ENCODE assay signal across 12 cellular contexts in genomic region chr5:134450374-134450773, GRCh38.
"Had no signal": no experiment of that assay in that cellular context is flagged by ENCODE, and none has a peak within 500 bp of the region (broad histone marks: within the 10 kb centered on the region; RNA-seq: fewer than 3 reads in every experiment).

No MANE protein-coding gene starts in this region.

- FAIRE-seq: TTC549 had no signal

- H3K27me3 Mint-ChIP-seq: activated B cell treated with CpG ODN at 0.5 μM for 24 hours; activated naive CD8-positive, alpha-beta T cell had no signal

- H3K36me3 Mint-ChIP-seq: activated naive CD8-positive, alpha-beta T cell; brain had no signal

- H3K4me3 Mint-ChIP-seq: activated B cell treated with CpG ODN at 0.5 μM for 24 hours; activated CD4-positive, alpha-beta T cell treated with anti-CD3 and anti-CD28 coated beads, Interleukin-2, amount 10 ng/mL, durations not matched to agents 7 days and 5 days; activated naive CD8-positive, alpha-beta T cell; brain had no signal

- H3K4me1 Mint-ChIP-seq: activated CD4-positive, alpha-beta T cell treated with anti-CD3 and anti-CD28 coated beads, Interleukin-2, amount 10 ng/mL, durations not matched to agents 7 days and 5 days had no signal

- DNase-seq: activated B cell treated with CpG ODN at 0.5 μM for 24 hours; activated CD4-positive, alpha-beta T cell treated with anti-CD3 and anti-CD28 coated beads, Interleukin-2, amount 10 ng/mL, durations not matched to agents 7 days and 5 days; activated T-cell treated with anti-CD3 and anti-CD28 coated beads, Interleukin-2, amount 50 U/mL, for 1 hour; amygdala; erythroblast; right cardiac atrium; stimulated activated CD4-positive, alpha-beta T cell treated with anti-CD3 and anti-CD28 coated beads, Interleukin-2, amount 100 ng/mL, for 24 hours; stimulated activated naive CD4-positive, alpha-beta T cell; trophoblast cell had no signal

- ATAC-seq: right cardiac atrium had no signal

- H3K27ac Mint-ChIP-seq: activated B cell treated with CpG ODN at 0.5 μM for 24 hours; activated naive CD8-positive, alpha-beta T cell; brain had no signal

- H3K9me3 Mint-ChIP-seq: activated B cell treated with CpG ODN at 0.5 μM for 24 hours; activated CD4-positive, alpha-beta T cell treated with anti-CD3 and anti-CD28 coated beads, Interleukin-2, amount 10 ng/mL, durations not matched to agents 7 days and 5 days had no signal
